1 cellular context compared by ENCODE assay signal in the genomic region with DNA sequence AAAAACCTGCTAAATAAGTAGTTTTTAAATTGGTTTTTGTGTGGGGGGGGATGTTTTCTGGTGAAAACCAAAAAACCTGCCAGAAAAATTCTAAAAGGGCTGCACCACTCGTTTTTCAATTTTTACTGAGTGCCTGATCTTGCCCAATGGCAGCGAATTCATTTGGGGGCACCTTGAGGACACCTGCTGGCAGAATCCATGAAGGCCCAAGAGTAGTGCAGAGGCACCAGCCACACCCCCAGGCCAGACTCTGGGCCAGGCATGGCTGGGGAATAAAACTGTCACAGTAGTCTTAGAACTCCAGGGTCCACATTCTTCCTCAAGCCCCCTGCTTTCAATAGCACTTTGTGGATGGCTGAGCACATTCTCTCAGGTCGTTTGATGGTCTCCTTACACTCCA.
TF ChIP-seq lines count a peak whose summit lies in the region.

No MANE protein-coding gene starts in this region.

TF ChIP-seq in WTC11, 78 proteins besides CTCF, POLR2A, EP300 and RAD21 (continued from another document):
- TF ChIP-seq ZNF232 (CRISPR knock-in tag; IDR thresholded peaks at IDR 0.05): no peak
- no peak for TF ChIP-seq RELA (CRISPR knock-in tag; IDR thresholded peaks at IDR 0.05; ENCODE audit: borderline replicate concordance)
- no peak for TF ChIP-seq GRHL2 (CRISPR knock-in tag; IDR thresholded peaks at IDR 0.05; ENCODE audit: insufficient replicate concordance, severe bottlenecking)
- no peak for TF ChIP-seq TCF7 (CRISPR knock-in tag; IDR thresholded peaks at IDR 0.05; ENCODE audit: low read depth)
- TF ChIP-seq NFYB (CRISPR knock-in tag; conservative IDR thresholded peaks at IDR 0.05; ENCODE audit: low read depth): no peak
TF ChIP-seq in WTC11: peak in this region for 0.
